ENCODE assay signal across 9 cellular contexts in genomic region chrX:103687073-103687695, GRCh38. TPM values are rescaled to one million over a fixed set of nuclear protein-coding genes. Genes with fewer than 3 reads are reported as not detected.
A peak's percentile ranks its signal among the peaks of the same experiment; 100 is the strongest.
DNase-seq lines count a peak whose midpoint lies in the region; ATAC-seq and TF ChIP-seq lines count a peak whose summit lies in the region.
"Had no signal": no experiment of that assay in that cellular context is flagged by ENCODE, and none has a peak within 500 bp of the region (broad histone marks: within the 10 kb centered on the region; RNA-seq: fewer than 3 reads in every experiment).

No MANE protein-coding gene starts in this region.

- ATAC-seq in HG03342 (IDR thresholded peaks at IDR 0.05; ENCODE audit: unreplicated experiment), result peak; percentile 45
- peak; percentile 62 for ATAC-seq in effector memory CD8-positive, alpha-beta T cell (replicated peaks)

- H3K4me1 ChIP-seq in mesodermal cell (ENCODE audit: control insufficient read depth, insufficient read depth, low read length, poor library complexity, severe bottlenecking), result no peaks in the 10 kb centered on the region

- no peaks in the 10 kb centered on the region for H3K9me3 Mint-ChIP-seq in activated CD4-positive, alpha-beta memory T cell treated with anti-CD3 and anti-CD28 coated beads, Interleukin-2, amount 10 ng/mL, durations not matched to agents 7 days and 5 days
- H3K9me3 Mint-ChIP-seq in effector memory CD8-positive, alpha-beta T cell, result no peaks in the 10 kb centered on the region
- H3K9me3 Mint-ChIP-seq: T-helper 1 cell treated with Interleukin-12 subunit alpha and Interleukin-12 subunit beta and Interleukin-4 antibody, amounts not matched to agents 30 μg/mL and 1 μg/mL, for 36 hours had no signal

- H3K27me3 ChIP-seq in BJ (ENCODE audit: control insufficient read depth, insufficient read depth, low read length), result no peaks in the 10 kb centered on the region

- no peak overlapping the region for H3K27ac Mint-ChIP-seq in activated CD4-positive, alpha-beta memory T cell treated with anti-CD3 and anti-CD28 coated beads, Interleukin-2, amount 10 ng/mL, durations not matched to agents 7 days and 5 days
- no peak overlapping the region for H3K27ac Mint-ChIP-seq in effector memory CD8-positive, alpha-beta T cell
- H3K27ac Mint-ChIP-seq: T-helper 1 cell treated with Interleukin-12 subunit alpha and Interleukin-12 subunit beta and Interleukin-4 antibody, amounts not matched to agents 30 μg/mL and 1 μg/mL, for 36 hours had no signal

- peak overlapping the region; percentile 99 for H3K27ac ChIP-seq in mesodermal cell (ENCODE audit: low read depth, low read length, severe bottlenecking)

- DNase-seq in BJ (ENCODE audit: low read depth), result no peak
- peak; percentile 88 to 99 for DNase-seq in NCI-H524 (lab: John Stamatoyannopoulos, UW)
- peak; percentile 86 for DNase-seq in activated CD4-positive, alpha-beta memory T cell treated with anti-CD3 and anti-CD28 coated beads, Interleukin-2, amount 10 ng/mL, durations not matched to agents 7 days and 5 days
- peak; percentile 84 to 86 (median 84) for DNase-seq in effector memory CD8-positive, alpha-beta T cell
- DNase-seq in stimulated activated CD8-positive, alpha-beta memory T cell treated with anti-CD3 and anti-CD28 coated beads, Interleukin-15, amount 100 ng/mL, for 1 hour (ENCODE audit: low read depth), result peak; percentile 70

- peak; percentile 74 for TF ChIP-seq POLR2A in GM19099 (IDR thresholded peaks at IDR 0.05; ENCODE audit: extremely low read depth, insufficient read length, low read depth)

- no CpG with 5 or more reads among the region's 40 CpGs for WGBS in mesodermal cell (ENCODE audit: insufficient coverage in 2 of 2), 2 experiments

- peaks cover 16% of the 10 kb centered on the region for H3K36me3 Mint-ChIP-seq in activated CD4-positive, alpha-beta memory T cell treated with anti-CD3 and anti-CD28 coated beads, Interleukin-2, amount 10 ng/mL, durations not matched to agents 7 days and 5 days (ENCODE audit: low read depth)
- peaks cover 22% of the 10 kb centered on the region for H3K36me3 Mint-ChIP-seq in effector memory CD8-positive, alpha-beta T cell (ENCODE audit: insufficient read depth)

- H3K4me3 ChIP-seq in BJ (ENCODE audit: low read depth, low read length), result peak overlapping the region; percentile 56
- peak overlapping the region; percentile 64 for H3K4me3 ChIP-seq in mesodermal cell (ENCODE audit: extremely low read depth, insufficient read depth, low read length, poor library complexity, severe bottlenecking)

- TF ChIP-seq CTCF in BJ (IDR thresholded peaks at IDR 0.05; ENCODE audit: insufficient read depth, low read depth, low read length), result peak; percentile 64

- peaks cover 12% of the 10 kb centered on the region for H3K4me1 Mint-ChIP-seq in activated CD4-positive, alpha-beta memory T cell treated with anti-CD3 and anti-CD28 coated beads, Interleukin-2, amount 10 ng/mL, durations not matched to agents 7 days and 5 days
- H3K4me1 Mint-ChIP-seq in effector memory CD8-positive, alpha-beta T cell (ENCODE audit: low read depth in 2 of 2), result peaks cover 0 to 4% of the 10 kb centered on the region in 2 donors

- no peak overlapping the region for H3K4me3 Mint-ChIP-seq in activated CD4-positive, alpha-beta memory T cell treated with anti-CD3 and anti-CD28 coated beads, Interleukin-2, amount 10 ng/mL, durations not matched to agents 7 days and 5 days
- H3K4me3 Mint-ChIP-seq in effector memory CD8-positive, alpha-beta T cell, result no peak overlapping the region
- H3K4me3 Mint-ChIP-seq: T-helper 1 cell treated with Interleukin-12 subunit alpha and Interleukin-12 subunit beta and Interleukin-4 antibody, amounts not matched to agents 30 μg/mL and 1 μg/mL, for 36 hours had no signal

- POLR2A ChIA-PET in BJ (lab: Charles Lee), result interaction anchor here (0.6 to 0.7 kb wide), 5 partner anchors 77 to 259 kb away, joined by 3 to 21 read pairs (median 7); no protein-coding TSS in a partner anchor
- POLR2A ChIA-PET in activated CD4-positive, alpha-beta memory T cell treated with anti-CD3 and anti-CD28 coated beads, Interleukin-2, amount 10 ng/mL, durations not matched to agents 7 days and 5 days (lab: Charles Lee), result interaction anchor here (1.3 to 2.5 kb wide), 2 partner anchors 230 to 233 kb away, joined by 3 to 10 read pairs; no protein-coding TSS in a partner anchor

- H3K36me3 ChIP-seq in BJ (ENCODE audit: control insufficient read depth, insufficient read depth, low read length) (no peaks in the 10 kb centered on the region; the same call in 1 of the 2 replicates), mesodermal cell (ENCODE audit: control insufficient read depth, insufficient read depth, low read length) (peaks cover 21% of the 10 kb centered on the region)

- H3K27me3 Mint-ChIP-seq in activated CD4-positive, alpha-beta memory T cell treated with anti-CD3 and anti-CD28 coated beads, Interleukin-2, amount 10 ng/mL, durations not matched to agents 7 days and 5 days, result no peaks in the 10 kb centered on the region
- no peaks in the 10 kb centered on the region for H3K27me3 Mint-ChIP-seq in effector memory CD8-positive, alpha-beta T cell

- CTCF ChIA-PET in BJ (lab: Yijun Ruan, JAX), result interaction anchor here (0.6 to 1.3 kb wide), 3 partner anchors 26 to 365 kb away, joined by 3 read pairs; partner anchors contain the start of gene PLP1
- CTCF ChIA-PET in activated CD4-positive, alpha-beta memory T cell treated with anti-CD3 and anti-CD28 coated beads, Interleukin-2, amount 10 ng/mL, durations not matched to agents 7 days and 5 days (lab: Charles Lee), result interaction anchor here (0.6 to 2.4 kb wide), 4 partner anchors 10 to 511 kb away, joined by 3 to 6 read pairs (median 4); no protein-coding TSS in a partner anchor

- no peaks in the 10 kb centered on the region for H3K9me3 ChIP-seq in mesodermal cell (ENCODE audit: control insufficient read depth, low read length)

RNA-seq across cellular contexts. Expression of gene MORF4L2, which starts 0.7 kb away (rescaled TPM):
- polyA plus RNA-seq in BJ (2011; rRNA removed), result 479 and 701 TPM in 2 replicates
- polyA minus RNA-seq in BJ (2011; rRNA and poly(A)+ RNA removed), result 139 and 192 TPM in 2 replicates
- 100 to 1,000 TPM; 134 to 135 TPM for total RNA-seq in activated CD4-positive, alpha-beta memory T cell treated with anti-CD3 and anti-CD28 coated beads, Interleukin-2, amount 10 ng/mL, durations not matched to agents 7 days and 5 days
- polyA plus RNA-seq in mesodermal cell (2013, experiment 1 of 2), result 460 TPM
- polyA plus RNA-seq in mesodermal cell (2013, experiment 2 of 2), result 455 TPM

RNA-seq across cellular contexts. Expression of gene TMEM31, which starts 23.5 kb away (rescaled TPM):
- polyA plus RNA-seq in BJ (2011; rRNA removed), result 0.16 and 0.43 TPM in 2 replicates
- polyA minus RNA-seq in BJ (2011; rRNA and poly(A)+ RNA removed), result not detected in 2 replicates
- total RNA-seq in activated CD4-positive, alpha-beta memory T cell treated with anti-CD3 and anti-CD28 coated beads, Interleukin-2, amount 10 ng/mL, durations not matched to agents 7 days and 5 days, result not detected
- 2.1 TPM for polyA plus RNA-seq in mesodermal cell (2013, experiment 1 of 2)
- 2.1 TPM for polyA plus RNA-seq in mesodermal cell (2013, experiment 2 of 2)

RNA-seq across cellular contexts. Expression of gene TCEAL1, which starts 58.4 kb away (rescaled TPM):
- polyA plus RNA-seq in BJ (2011; rRNA removed), result 30.9 and 44.5 TPM in 2 replicates
- polyA minus RNA-seq in BJ (2011; rRNA and poly(A)+ RNA removed), result 3.5 TPM in 2 replicates
- total RNA-seq in activated CD4-positive, alpha-beta memory T cell treated with anti-CD3 and anti-CD28 coated beads, Interleukin-2, amount 10 ng/mL, durations not matched to agents 7 days and 5 days, result 1 to 10 TPM; 6.5 to 6.7 TPM
- polyA plus RNA-seq in mesodermal cell (2013, experiment 1 of 2), result 8.1 TPM
- 7.7 TPM for polyA plus RNA-seq in mesodermal cell (2013, experiment 2 of 2)
